Comparison of ENCODE assay signal across 1 cellular context in genomic region chr16:30445408-30446202, GRCh38.
TF ChIP-seq lines count a peak whose summit lies in the region.

A gene with protein sequence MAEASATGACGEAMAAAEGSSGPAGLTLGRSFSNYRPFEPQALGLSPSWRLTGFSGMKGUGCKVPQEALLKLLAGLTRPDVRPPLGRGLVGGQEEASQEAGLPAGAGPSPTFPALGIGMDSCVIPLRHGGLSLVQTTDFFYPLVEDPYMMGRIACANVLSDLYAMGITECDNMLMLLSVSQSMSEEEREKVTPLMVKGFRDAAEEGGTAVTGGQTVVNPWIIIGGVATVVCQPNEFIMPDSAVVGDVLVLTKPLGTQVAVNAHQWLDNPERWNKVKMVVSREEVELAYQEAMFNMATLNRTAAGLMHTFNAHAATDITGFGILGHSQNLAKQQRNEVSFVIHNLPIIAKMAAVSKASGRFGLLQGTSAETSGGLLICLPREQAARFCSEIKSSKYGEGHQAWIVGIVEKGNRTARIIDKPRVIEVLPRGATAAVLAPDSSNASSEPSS (minus strand): TSS chr16:30445874. CDS start chr16:30445727, 147 bp downstream.

TF ChIP-seq in K562, 482 proteins besides CTCF, POLR2A, EP300 and RAD21 (continued from another document and continues in another):
- TF ChIP-seq ARID3B (CRISPR knock-in tag; IDR thresholded peaks at IDR 0.05; ENCODE audit: borderline replicate concordance) (no peak), PCBP2 (IDR thresholded peaks at IDR 0.05; ENCODE audit: low read depth, low read length, poor library complexity, severe bottlenecking) (no peak), SMAD4 (CRISPR knock-in tag; conservative IDR thresholded peaks at IDR 0.05) (peak; percentile 59; the same call in 1 of the 2 replicates), ZNF830 (CRISPR knock-in tag; IDR thresholded peaks at IDR 0.05) (0 out of 2 replicates have a peak, but pooled peaks have one; percentile 74), GATA2 (CRISPR knock-in tag; IDR thresholded peaks at IDR 0.05) (no peak), NFYB (IDR thresholded peaks at IDR 0.05; ENCODE audit: extremely low read depth, insufficient read length) (peak; percentile 89), NR1H2 (CRISPR knock-in tag; IDR thresholded peaks at IDR 0.05) (no peak), HMGXB4 (CRISPR knock-in tag; IDR thresholded peaks at IDR 0.05) (no peak; the same call in 1 of the 2 replicates), CREM (IDR thresholded peaks at IDR 0.05; ENCODE audit: low read depth) (peak; percentile 58), ZNF134 (CRISPR knock-in tag; conservative IDR thresholded peaks at IDR 0.05) (no peak), KLF1 (tag; IDR thresholded peaks at IDR 0.05) (no peak), ZNF324 (CRISPR knock-in tag; IDR thresholded peaks at IDR 0.05) (no peak), NBN (IDR thresholded peaks at IDR 0.05; ENCODE audit: low read depth) (peak; percentile 44; the same call in 1 of the 2 replicates), ZSCAN29 (IDR thresholded peaks at IDR 0.05) (0 out of 2 replicates have a peak, but pooled peaks have one; percentile 61), CBX2 (IDR thresholded peaks at IDR 0.05; ENCODE audit: insufficient read depth, low read length, poor library complexity, severe bottlenecking) (no peak), SAFB (IDR thresholded peaks at IDR 0.05; ENCODE audit: borderline replicate concordance, low read depth, low read length) (no peak), ZNF696 (CRISPR knock-in tag; conservative IDR thresholded peaks at IDR 0.05) (no peak), MYNN (IDR thresholded peaks at IDR 0.05) (no peak), MYNN (CRISPR knock-in tag; IDR thresholded peaks at IDR 0.05) (no peak), NFE2L1 (tag; IDR thresholded peaks at IDR 0.05; ENCODE audit: borderline replicate concordance, low read depth) (no peak), PHTF2 (CRISPR knock-in tag; IDR thresholded peaks at IDR 0.05) (no peak), GTF2E2 (tag; IDR thresholded peaks at IDR 0.05) (peak; percentile 88), ZFP36 (IDR thresholded peaks at IDR 0.05; ENCODE audit: low read depth, low read length, partially characterized antibody) (no peak), MAX (CRISPR knock-in tag; IDR thresholded peaks at IDR 0.05) (peak; percentile 70), ZNF41 (CRISPR knock-in tag; conservative IDR thresholded peaks at IDR 0.05) (no peak), NCOA6 (IDR thresholded peaks at IDR 0.05) (no peak), MTF1 (CRISPR knock-in tag; IDR thresholded peaks at IDR 0.05; ENCODE audit: borderline replicate concordance) (no peak), ZNF583 (CRISPR knock-in tag; IDR thresholded peaks at IDR 0.05) (no peak; the same call in 1 of the 2 replicates), SPI1 (IDR thresholded peaks at IDR 0.05; ENCODE audit: borderline replicate concordance, low read depth, low read length) (no peak; the same call in 1 of the 2 replicates), PHF20 (IDR thresholded peaks at IDR 0.05; ENCODE audit: partially characterized antibody) (peak; percentile 43), TBL1XR1 (IDR thresholded peaks at IDR 0.05; ENCODE audit: low read length in 2 of 2) (peak in 1 of 2 experiments; percentile 20; a peak in 2 of 4 replicates), ZNF75A (CRISPR knock-in tag; IDR thresholded peaks at IDR 0.05) (no peak), JUND (IDR thresholded peaks at IDR 0.05; ENCODE audit: borderline replicate concordance, low read depth, low read length) (peak; percentile 47), JUND (tag; IDR thresholded peaks at IDR 0.05; ENCODE audit: borderline replicate concordance, low read depth, low read length) (no peak; the same call in 1 of the 3 replicates), KAT2B (IDR thresholded peaks at IDR 0.05; ENCODE audit: low read depth, low read length) (no peak), SRF (CRISPR knock-in tag; IDR thresholded peaks at IDR 0.05) (no peak; a peak in 2 of 4 replicates), CBX1 (IDR thresholded peaks at IDR 0.05; ENCODE audit: low read depth) (peak; percentile 78), ZNF79 (CRISPR knock-in tag; IDR thresholded peaks at IDR 0.05; ENCODE audit: low read depth) (no peak; the same call in 1 of the 2 replicates), TCF7L2 (IDR thresholded peaks at IDR 0.05; ENCODE audit: low read depth, low read length) (no peak), TCF3 (CRISPR knock-in tag; IDR thresholded peaks at IDR 0.05) (no peak), CLOCK (CRISPR knock-in tag; IDR thresholded peaks at IDR 0.05; ENCODE audit: borderline replicate concordance) (no peak), MTA1 (IDR thresholded peaks at IDR 0.05; ENCODE audit: borderline replicate concordance) (no peak), ZC3H11A (IDR thresholded peaks at IDR 0.05; ENCODE audit: low read depth, low read length) (no peak), BCLAF1 (IDR thresholded peaks at IDR 0.05; ENCODE audit: borderline replicate concordance in 1 of 2, control insufficient read depth in 1 of 2, low read depth in 2 of 2, low read length in 1 of 2) (no peak), NEUROD1 (IDR thresholded peaks at IDR 0.05; ENCODE audit: borderline replicate concordance, low read depth, low read length, partially characterized antibody) (peak; percentile 89), HMG20B (CRISPR knock-in tag; IDR thresholded peaks at IDR 0.05) (no peak), ZNF24 (IDR thresholded peaks at IDR 0.05) (no peak), KLF6 (CRISPR knock-in tag; IDR thresholded peaks at IDR 0.05; ENCODE audit: borderline replicate concordance) (no peak; the same call in 1 of the 2 replicates), WHSC1 (IDR thresholded peaks at IDR 0.05; ENCODE audit: low read length) (no peak), CHCHD3 (CRISPR knock-in tag; IDR thresholded peaks at IDR 0.05) (peak; percentile 46; the same call in 1 of the 2 replicates), SMC3 (conservative IDR thresholded peaks at IDR 0.05; ENCODE audit: insufficient read depth, low read depth, low read length) (no peak), HCFC1 (IDR thresholded peaks at IDR 0.05; ENCODE audit: low read depth, low read length) (peak; percentile 28), CHD1 (IDR thresholded peaks at IDR 0.05; ENCODE audit: low read length) (no peak), ZNF354B (CRISPR knock-in tag; IDR thresholded peaks at IDR 0.05) (no peak), ETS2 (tag; IDR thresholded peaks at IDR 0.05; ENCODE audit: borderline replicate concordance, poor library complexity, severe bottlenecking) (no peak), ZNF584 (CRISPR knock-in tag; IDR thresholded peaks at IDR 0.05; ENCODE audit: low read depth) (peak; percentile 69; the same call in 1 of the 2 replicates), USF1 (CRISPR knock-in tag; IDR thresholded peaks at IDR 0.05) (peak; percentile 92), PHF21A (IDR thresholded peaks at IDR 0.05; ENCODE audit: borderline replicate concordance, low read depth) (no peak), PHB (CRISPR knock-in tag; IDR thresholded peaks at IDR 0.05) (no peak), U2AF2 (optimal IDR thresholded peaks at IDR 0.05; ENCODE audit: low read depth, low read length) (no peak)
- TF ChIP-seq, protein P1, sequence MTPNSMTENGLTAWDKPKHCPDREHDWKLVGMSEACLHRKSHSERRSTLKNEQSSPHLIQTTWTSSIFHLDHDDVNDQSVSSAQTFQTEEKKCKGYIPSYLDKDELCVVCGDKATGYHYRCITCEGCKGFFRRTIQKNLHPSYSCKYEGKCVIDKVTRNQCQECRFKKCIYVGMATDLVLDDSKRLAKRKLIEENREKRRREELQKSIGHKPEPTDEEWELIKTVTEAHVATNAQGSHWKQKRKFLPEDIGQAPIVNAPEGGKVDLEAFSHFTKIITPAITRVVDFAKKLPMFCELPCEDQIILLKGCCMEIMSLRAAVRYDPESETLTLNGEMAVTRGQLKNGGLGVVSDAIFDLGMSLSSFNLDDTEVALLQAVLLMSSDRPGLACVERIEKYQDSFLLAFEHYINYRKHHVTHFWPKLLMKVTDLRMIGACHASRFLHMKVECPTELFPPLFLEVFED (CRISPR knock-in tag; conservative IDR thresholded peaks at IDR 0.05), result no peak
- TF ChIP-seq, protein P2, sequence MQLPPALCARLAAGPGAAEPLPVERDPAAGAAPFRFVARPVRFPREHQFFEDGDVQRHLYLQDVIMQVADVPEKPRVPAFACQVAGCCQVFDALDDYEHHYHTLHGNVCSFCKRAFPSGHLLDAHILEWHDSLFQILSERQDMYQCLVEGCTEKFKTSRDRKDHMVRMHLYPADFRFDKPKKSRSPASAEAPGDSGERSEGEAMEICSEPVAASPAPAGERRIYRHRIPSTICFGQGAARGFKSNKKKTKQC (CRISPR knock-in tag; IDR thresholded peaks at IDR 0.05), result no peak
